22 cellular contexts compared by ENCODE assay signal in the genomic region with DNA sequence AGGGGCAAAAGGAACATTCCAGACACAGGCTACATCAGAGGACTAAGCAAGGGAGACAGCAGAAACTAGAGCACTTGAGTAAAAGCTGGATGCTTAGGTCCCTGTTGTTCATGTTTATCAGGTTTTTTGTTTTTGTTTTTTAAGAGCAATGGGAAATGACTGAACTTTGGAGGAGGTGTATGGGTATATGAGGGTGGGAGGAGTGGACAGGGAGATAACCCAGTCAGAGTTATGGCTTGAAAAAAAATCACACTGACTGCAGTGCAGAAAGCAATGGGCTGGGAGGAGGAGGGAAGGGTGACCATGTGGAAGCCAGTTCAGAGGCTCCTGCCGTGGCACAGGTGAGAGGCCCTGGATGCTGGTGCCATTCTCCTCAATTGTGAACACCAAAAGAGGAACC.
"Had no signal": no experiment of that assay in that cellular context is flagged by ENCODE, and none has a peak within 500 bp of the region (broad histone marks: within the 10 kb centered on the region; RNA-seq: fewer than 3 reads in every experiment).

No MANE protein-coding gene starts in this region.

- DNase-seq: Karpas-422, KG1, MG63, NCI-H1092, NCI-H1105 treated with DMSO at 0.1 percent for 48 hours, NCI-H1417 treated with DMSO at 0.1 percent for 48 hours, NCI-H146, NCI-H1694 treated with DMSO at 0.1 percent for 48 hours, NCI-H1930, NCI-H2081, NCI-H2107, NCI-H226, NCI-H446, NCI-H510A, NCI-H524 treated with DMSO at 0.1 percent for 48 hours, NCI-H774, PC-3, SHP77, SK-N-SH, SW 1271 had no signal

- H3K36me3 ChIP-seq: MG63 had no signal

- H3K4me2 ChIP-seq: SK-N-SH had no signal

- H3K27me3 ChIP-seq: MG63 had no signal

- H3K9me3 ChIP-seq: MG63, SK-N-SH had no signal

- H3K9ac ChIP-seq: SK-N-SH had no signal

- ATAC-seq: Panc1, PC-3 had no signal

- H3K27ac ChIP-seq: RWPE1 had no signal

- H3K4me3 ChIP-seq: MG63 had no signal
